ENCODE assay signal across 8 cellular contexts in the genomic region with DNA sequence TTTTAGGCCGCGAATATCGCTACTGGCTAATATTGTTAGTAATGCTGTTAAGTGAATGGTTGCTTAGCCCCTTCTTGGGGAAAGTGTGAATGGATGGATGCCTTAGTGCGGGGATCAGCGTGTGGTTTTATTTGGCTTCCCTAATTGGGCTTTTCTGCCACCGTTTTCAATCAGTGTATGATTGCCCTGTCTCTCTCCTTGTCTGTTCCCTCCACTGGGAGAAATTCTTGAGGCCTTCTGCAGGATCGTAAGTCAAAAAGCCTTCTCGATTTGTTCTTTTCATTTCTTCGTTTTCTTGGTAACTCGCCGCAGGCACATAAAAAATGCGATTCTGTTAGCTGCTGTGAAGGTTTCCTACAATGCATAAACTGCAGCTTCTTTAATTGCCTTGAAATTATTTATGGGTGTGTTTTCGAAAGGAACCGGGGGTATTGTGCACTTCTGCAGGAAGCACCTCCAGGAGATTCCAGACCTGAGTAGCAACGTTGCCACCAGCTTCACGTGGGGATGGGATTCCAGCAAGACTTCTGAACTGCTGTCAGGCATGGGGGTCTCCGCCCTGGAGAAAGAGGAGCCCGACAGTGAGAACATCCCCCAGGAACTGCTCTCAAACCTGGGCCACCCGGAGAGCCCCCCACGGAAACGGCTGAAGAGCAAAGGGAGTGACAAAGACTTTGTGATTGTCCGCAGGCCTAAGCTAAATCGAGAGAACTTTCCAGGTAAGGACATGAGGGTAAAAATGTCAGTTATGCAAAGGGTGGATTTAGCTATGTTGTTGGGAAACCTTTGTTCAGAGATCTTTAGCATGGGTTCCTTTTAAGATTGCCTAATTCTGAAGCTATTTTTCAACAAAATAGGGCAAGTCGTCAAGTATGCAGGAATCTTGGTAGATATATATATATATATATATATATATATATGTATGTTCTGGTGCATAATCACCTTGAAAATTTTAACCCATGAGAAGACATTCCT. TPM values are rescaled to one million over a fixed set of nuclear protein-coding genes. Genes with fewer than 3 reads are reported as not detected.
A peak's percentile ranks its signal among the peaks of the same experiment; 100 is the strongest.
DNase-seq lines count a peak whose midpoint lies in the region; ATAC-seq and TF ChIP-seq lines count a peak whose summit lies in the region.

No MANE protein-coding gene starts in this region.

- DNase-seq in AG20443 (ENCODE audit: low spot score): peak; percentile 17
- peak; percentile 20 for DNase-seq in LHCN-M2 (ENCODE audit: low read depth)
- DNase-seq in amniotic epithelial cell (ENCODE audit: low read depth): peak; percentile 38
- DNase-seq in stimulated activated effector memory CD8-positive, alpha-beta T cell treated with anti-CD3 and anti-CD28 coated beads, Interleukin-12 subunit alpha, Interleukin-12 subunit beta, amount 100 ng/mL, for 72 hours (ENCODE audit: low spot score in 2 of 2): no peak
- no peak for DNase-seq in amniotic stem cell (lab: John Stamatoyannopoulos, UW)

- peak overlapping the region; percentile 91 for H3K27ac Mint-ChIP-seq in stimulated activated effector memory CD8-positive, alpha-beta T cell treated with anti-CD3 and anti-CD28 coated beads, Interleukin-12 subunit alpha, Interleukin-12 subunit beta, amount 100 ng/mL, for 72 hours

- H3K4me3 ChIP-seq in iPS-18c (ENCODE audit: insufficient read depth, low read depth, low read length): peak overlapping the region; percentile 73

- no peaks in the 10 kb centered on the region for H3K9me3 Mint-ChIP-seq in stimulated activated effector memory CD8-positive, alpha-beta T cell treated with anti-CD3 and anti-CD28 coated beads, Interleukin-12 subunit alpha, Interleukin-12 subunit beta, amount 100 ng/mL, for 72 hours

- TF ChIP-seq POLR2A in GM18505 (IDR thresholded peaks at IDR 0.05; ENCODE audit: borderline replicate concordance, extremely low read depth, insufficient read depth, insufficient read length): no peak

- no peaks in the 10 kb centered on the region for H3K9me3 ChIP-seq in iPS-18c (ENCODE audit: control insufficient read depth, insufficient read depth, low read length)

- H3K4me1 Mint-ChIP-seq in stimulated activated effector memory CD8-positive, alpha-beta T cell treated with anti-CD3 and anti-CD28 coated beads, Interleukin-12 subunit alpha, Interleukin-12 subunit beta, amount 100 ng/mL, for 72 hours: peaks cover 45% of the 10 kb centered on the region

- peak; percentile 4 for ATAC-seq in GM18505 (IDR thresholded peaks at IDR 0.05; ENCODE audit: unreplicated experiment)
- no peak for ATAC-seq in stimulated activated effector memory CD8-positive, alpha-beta T cell treated with anti-CD3 and anti-CD28 coated beads, Interleukin-12 subunit alpha, Interleukin-12 subunit beta, amount 100 ng/mL, for 72 hours
- ATAC-seq in HG03097 (IDR thresholded peaks at IDR 0.05; ENCODE audit: low FRiP score, unreplicated experiment): no peak

- H3K36me3 Mint-ChIP-seq in stimulated activated effector memory CD8-positive, alpha-beta T cell treated with anti-CD3 and anti-CD28 coated beads, Interleukin-12 subunit alpha, Interleukin-12 subunit beta, amount 100 ng/mL, for 72 hours: peaks cover 58% of the 10 kb centered on the region

- H3K4me3 Mint-ChIP-seq in stimulated activated effector memory CD8-positive, alpha-beta T cell treated with anti-CD3 and anti-CD28 coated beads, Interleukin-12 subunit alpha, Interleukin-12 subunit beta, amount 100 ng/mL, for 72 hours: peak overlapping the region; percentile 95

RNA-seq across cellular contexts. Expression of gene SKP2, which starts 0.7 kb away (rescaled TPM):
- total RNA-seq in LHCN-M2 (2014; rRNA removed): 62.6 and 88.0 TPM in 2 replicates
- polyA plus RNA-seq in LHCN-M2 (2012): 30.9 TPM

RNA-seq across cellular contexts. Expression of gene LMBRD2, which starts 0.9 kb away (rescaled TPM):
- total RNA-seq in LHCN-M2 (2014; rRNA removed): 14.7 and 15.9 TPM in 2 replicates
- 2.8 TPM for polyA plus RNA-seq in LHCN-M2 (2012)

Comparison
In these comparisons a context has a peak if more than half of its experiments do, and no peak if none do; other contexts are left out.
1. DNase-seq: peak in AG20443 (single experiment), LHCN-M2 (single experiment) and amniotic epithelial cell (single experiment); none in stimulated activated effector memory CD8-positive, alpha-beta T cell treated with anti-CD3 and anti-CD28 coated beads, Interleukin-12 subunit alpha, Interleukin-12 subunit beta, amount 100 ng/mL, for 72 hours (0 of 2) and amniotic stem cell (single experiment).